8 cellular contexts compared by ENCODE assay signal in the genomic region with DNA sequence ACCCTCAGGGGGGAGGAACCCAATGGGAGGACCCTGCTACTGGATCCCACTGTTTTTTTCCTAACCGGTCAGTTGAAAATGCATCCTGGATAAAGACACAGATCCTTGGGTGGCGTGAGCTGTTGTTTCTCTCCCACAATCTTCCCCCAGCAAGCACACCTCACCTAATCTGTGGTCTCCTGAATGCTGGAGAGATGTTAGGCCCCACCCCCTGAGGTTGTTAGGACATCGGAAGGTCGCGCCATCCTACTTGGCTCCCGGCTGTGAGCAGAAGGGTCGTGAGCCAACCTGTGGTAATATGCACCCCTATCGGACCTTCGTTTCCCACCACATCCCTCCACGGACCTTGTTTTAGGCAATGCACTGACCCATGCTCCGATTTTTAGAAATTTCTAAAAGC.
A peak's percentile ranks its signal among the peaks of the same experiment; 100 is the strongest.
DNase-seq lines count a peak whose midpoint lies in the region; ATAC-seq, FAIRE-seq and TF ChIP-seq lines count a peak whose summit lies in the region.

No MANE protein-coding gene starts in this region.

- no peak for DNase-seq in activated T-cell treated with anti-CD3 and anti-CD28 coated beads, Interleukin-2, amount 50 U/mL, for 72 hours
- DNase-seq in activated T-cell treated with anti-CD3 and anti-CD28 coated beads for 4 hours (no peak), upper lobe of left lung (no peak), urothelium cell line (ENCODE audit: low spot score) (no peak), MG63 (no peak)

- peak overlapping the region; percentile 86 to 87 for H3K4me3 Mint-ChIP-seq in activated T-cell treated with anti-CD3 and anti-CD28 coated beads, Interleukin-2, amount 50 U/mL, for 72 hours

- no peak for TF ChIP-seq CTCF in upper lobe of left lung (IDR thresholded peaks at IDR 0.05)

- H3K4me1 ChIP-seq in mesodermal cell (ENCODE audit: control insufficient read depth, insufficient read depth, low read length, poor library complexity, severe bottlenecking): peaks cover 52% of the 10 kb centered on the region
- peaks cover 15 to 35% (median 22%) of the 10 kb centered on the region in 4 donors for H3K4me1 ChIP-seq in upper lobe of left lung

- peaks cover 42% of the 10 kb centered on the region for H3K27me3 Mint-ChIP-seq in activated T-cell treated with anti-CD3 and anti-CD28 coated beads, Interleukin-2, amount 50 U/mL, for 72 hours (ENCODE audit: low read depth)

- H3K9me3 ChIP-seq in mesodermal cell (ENCODE audit: control insufficient read depth, low read length): no peaks in the 10 kb centered on the region
- H3K9me3 ChIP-seq in upper lobe of left lung: no peaks in the 10 kb centered on the region
- no peaks in the 10 kb centered on the region for H3K9me3 ChIP-seq in MG63

- H3K36me3 ChIP-seq in mesodermal cell (ENCODE audit: control insufficient read depth, insufficient read depth, low read length) (peaks cover 18% of the 10 kb centered on the region), upper lobe of left lung (no peaks in the 10 kb centered on the region), MG63 (peaks cover 41% of the 10 kb centered on the region)

- H3K27ac ChIP-seq in cingulate gyrus (ENCODE audit: low read depth, low read length) (peak overlapping the region; percentile 92), mesodermal cell (ENCODE audit: low read depth, low read length, severe bottlenecking) (no peak overlapping the region), upper lobe of left lung (no peak overlapping the region)

- no peak for FAIRE-seq in urothelium cell line (lab: Jason Lieb, UNC)

- H3K4me1 Mint-ChIP-seq in activated T-cell treated with anti-CD3 and anti-CD28 coated beads, Interleukin-2, amount 50 U/mL, for 72 hours (ENCODE audit: low read depth): peaks cover 18% of the 10 kb centered on the region

- H3K36me3 Mint-ChIP-seq in activated T-cell treated with anti-CD3 and anti-CD28 coated beads, Interleukin-2, amount 50 U/mL, for 72 hours (ENCODE audit: insufficient read depth in 2 of 2): no peaks in the 10 kb centered on the region

- no peak for TF ChIP-seq POLR2A in upper lobe of left lung (IDR thresholded peaks at IDR 0.05)

- H3K4me3 ChIP-seq in mesodermal cell (ENCODE audit: extremely low read depth, insufficient read depth, low read length, poor library complexity, severe bottlenecking): peak overlapping the region; percentile 71
- H3K4me3 ChIP-seq in upper lobe of left lung: peak overlapping the region; percentile 55 to 70 (median 61)
- H3K4me3 ChIP-seq in MG63: no peak overlapping the region

- H3K27me3 ChIP-seq in upper lobe of left lung (peaks cover 0 to 4% (median 0%) of the 10 kb centered on the region in 4 donors), MG63 (no peaks in the 10 kb centered on the region)

- no peaks in the 10 kb centered on the region for H3K9me3 Mint-ChIP-seq in activated T-cell treated with anti-CD3 and anti-CD28 coated beads, Interleukin-2, amount 50 U/mL, for 72 hours

- 13 to 20% methylated on average over 9 to 10 of the region's 11 CpGs for WGBS in mesodermal cell (ENCODE audit: insufficient coverage in 2 of 2), 2 experiments
- whole genome bisulfite sequencing in upper lobe of left lung, 2 donors: 63 to 65% methylated on average over 9 to 11 of the region's 11 CpGs

- no peak overlapping the region for H3K27ac Mint-ChIP-seq in activated T-cell treated with anti-CD3 and anti-CD28 coated beads, Interleukin-2, amount 50 U/mL, for 72 hours

- TF ChIP-seq EP300 in upper lobe of left lung (IDR thresholded peaks at IDR 0.05): no peak

- no peak for ATAC-seq in activated T-cell treated with anti-CD3 and anti-CD28 coated beads, Interleukin-2, amount 50 U/mL, for 72 hours (replicated peaks in 1 of 2)
- no peak for ATAC-seq in upper lobe of left lung (ENCODE audit: low FRiP score in 2 of 2)
- no peak for ATAC-seq in GM21515 (IDR thresholded peaks at IDR 0.05; ENCODE audit: unreplicated experiment)
